8 cellular contexts compared by ENCODE assay signal in the genomic region with DNA sequence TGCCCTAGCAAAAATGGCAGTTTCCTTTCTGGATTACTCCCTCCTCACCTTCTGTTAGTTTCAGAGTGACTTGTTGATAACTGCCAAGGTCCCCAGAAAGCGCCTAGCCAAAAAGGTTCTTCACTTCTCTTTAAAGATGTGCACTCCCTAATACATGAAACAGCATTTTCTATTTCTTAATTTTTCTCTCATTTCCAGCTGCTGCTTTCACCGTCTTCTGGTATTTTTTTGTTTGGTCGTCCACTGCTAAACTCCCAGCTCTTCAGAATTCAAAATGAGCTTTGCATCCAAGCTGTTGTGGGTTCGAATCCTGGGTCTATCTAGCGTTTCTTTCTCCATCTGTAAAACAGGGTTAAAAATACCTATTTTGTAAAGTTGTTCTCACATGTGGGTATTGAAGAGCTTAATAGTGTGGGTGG. TPM values are rescaled to one million over a fixed set of nuclear protein-coding genes. Genes with fewer than 3 reads are reported as not detected.
DNase-seq lines count a peak whose midpoint lies in the region; ATAC-seq and TF ChIP-seq lines count a peak whose summit lies in the region.

No MANE protein-coding gene starts in this region.

- H3K27ac ChIP-seq in right atrium auricular region: peak overlapping the region; percentile 93 to 98
- peak overlapping the region; percentile 97 to 98 for H3K27ac ChIP-seq in breast epithelium
- H3K27ac ChIP-seq in vagina: peak overlapping the region; percentile 99

- TF ChIP-seq CTCF in right atrium auricular region (IDR thresholded peaks at IDR 0.05): no peak
- no peak for TF ChIP-seq CTCF in breast epithelium (IDR thresholded peaks at IDR 0.05)
- no peak for TF ChIP-seq CTCF in vagina (IDR thresholded peaks at IDR 0.05)

- DNase-seq in right atrium auricular region (ENCODE audit: low spot score): no peak
- DNase-seq in Right ventricle myocardium superior: no peak
- no peak for DNase-seq in breast epithelium (ENCODE audit: low spot score in 2 of 2)
- DNase-seq in vagina (ENCODE audit: extremely low spot score in 2 of 2): no peak
- no peak for DNase-seq in NCI-H2081 (lab: John Stamatoyannopoulos, UW)
- no peak for DNase-seq in NCI-H1105 (lab: John Stamatoyannopoulos, UW)
- no peak for DNase-seq in NCI-H2196 (lab: John Stamatoyannopoulos, UW; ENCODE audit: unreplicated experiment)

- intact Hi-C loops in Right ventricle myocardium superior (cut with DNase I) (no loop called here), breast epithelium (cut with DNase I; ENCODE audit: low total_unique reads) (no loop called here), vagina (cut with DNase I) (no loop called here)

- H3K4me3 ChIP-seq in right atrium auricular region (peak overlapping the region; percentile 88 to 95), breast epithelium (peak overlapping the region; percentile 88 to 95 (median 91)), mononuclear cell (ENCODE audit: low read length) (peak overlapping the region; percentile 87), vagina (peak overlapping the region; percentile 72 to 98)

- ATAC-seq in Right ventricle myocardium superior (ENCODE audit: poor library complexity): no peak

- H3K36me3 ChIP-seq in right atrium auricular region: no peaks in the 10 kb centered on the region
- no peaks in the 10 kb centered on the region for H3K36me3 ChIP-seq in breast epithelium
- H3K36me3 ChIP-seq in vagina: no peaks in the 10 kb centered on the region

- no peak for TF ChIP-seq POLR2A in breast epithelium (IDR thresholded peaks at IDR 0.05)
- TF ChIP-seq POLR2A in vagina (IDR thresholded peaks at IDR 0.05): no peak

- H3K27me3 ChIP-seq in right atrium auricular region (no peaks in the 10 kb centered on the region), breast epithelium (no peaks in the 10 kb centered on the region), mononuclear cell (ENCODE audit: insufficient read depth, low read length) (no peaks in the 10 kb centered on the region), vagina (no peaks in the 10 kb centered on the region)

- no peaks in the 10 kb centered on the region for H3K9me3 ChIP-seq in right atrium auricular region
- H3K9me3 ChIP-seq in breast epithelium: no peaks in the 10 kb centered on the region
- H3K9me3 ChIP-seq in mononuclear cell (ENCODE audit: low read depth, low read length): no peaks in the 10 kb centered on the region
- H3K9me3 ChIP-seq in vagina: no peaks in the 10 kb centered on the region

- H3K4me1 ChIP-seq in right atrium auricular region (peaks cover 0 to 9% of the 10 kb centered on the region in 2 donors), breast epithelium (peaks cover 0 to 8% of the 10 kb centered on the region in 2 donors), mononuclear cell (ENCODE audit: insufficient read depth, low read length) (peaks cover 36% of the 10 kb centered on the region), vagina (peaks cover 13% of the 10 kb centered on the region)

RNA-seq across cellular contexts. Expression of a gene that starts 0.4 kb away (rescaled TPM):
- total RNA-seq in right atrium auricular region (1 to 10 TPM; 6.2 to 8.0 TPM), Right ventricle myocardium superior (7.8 TPM), breast epithelium (10 to 100 TPM; 13.5 to 20.3 (median 17.4) TPM), mononuclear cell (15.2 TPM), vagina (17.4 TPM)

RNA-seq across cellular contexts. Expression of a gene that starts 6.4 kb away (rescaled TPM):
- 10 to 100 TPM; 16.5 to 28.0 TPM for total RNA-seq in right atrium auricular region
- total RNA-seq in Right ventricle myocardium superior: 7.9 TPM
- 10 to 100 TPM; 16.3 to 24.9 (median 18.7) TPM for total RNA-seq in breast epithelium
- total RNA-seq in mononuclear cell: 0.31 TPM
- 16.2 TPM for total RNA-seq in vagina
